ENCODE assay signal across 8 cellular contexts in the genomic region with DNA sequence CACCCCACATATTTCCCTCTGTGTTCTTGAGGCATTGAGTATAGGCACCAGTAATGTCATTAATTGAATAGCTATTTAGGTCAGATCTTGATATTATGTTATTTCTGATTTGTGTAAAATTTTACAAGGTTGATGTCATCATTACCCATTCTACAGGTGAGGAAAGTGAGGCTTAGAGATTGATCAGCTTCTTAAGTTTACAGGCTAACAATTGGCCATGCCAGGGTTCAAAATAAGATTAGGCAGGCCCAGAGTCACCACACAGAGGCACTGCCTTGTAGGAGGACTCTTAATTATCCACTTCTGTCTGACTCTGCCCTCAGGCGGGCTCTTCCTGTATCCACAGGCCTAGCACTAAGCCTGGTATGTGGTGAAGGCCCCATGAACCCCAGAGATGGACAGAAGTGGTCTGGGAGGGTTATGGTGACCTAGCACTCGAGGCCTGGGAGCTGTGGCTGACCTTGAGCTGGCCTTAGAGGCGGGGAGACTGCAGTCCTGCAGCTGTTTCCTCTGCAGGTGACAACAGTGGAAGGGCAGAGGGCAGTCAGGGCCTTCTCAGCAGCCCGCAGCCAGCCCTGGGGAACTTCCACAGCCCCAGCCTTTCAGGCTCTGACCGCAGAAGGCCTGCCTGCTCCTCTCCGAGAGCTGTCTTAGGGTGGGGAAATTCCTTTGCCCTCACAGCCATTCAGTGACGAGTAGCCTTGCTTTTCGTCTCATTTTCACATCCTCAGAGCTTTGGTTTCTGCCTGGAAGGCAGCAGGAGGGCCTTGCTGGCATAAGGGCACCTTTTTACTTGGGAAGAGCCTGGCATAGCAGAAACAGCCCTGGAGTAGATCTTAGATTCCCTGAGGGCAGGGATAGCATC. TPM values are rescaled to one million over a fixed set of nuclear protein-coding genes. Genes with fewer than 3 reads are reported as not detected.
DNase-seq lines count a peak whose midpoint lies in the region; ATAC-seq and TF ChIP-seq lines count a peak whose summit lies in the region.

No MANE protein-coding gene starts in this region.

- TF ChIP-seq CTCF in SK-N-SH (IDR thresholded peaks at IDR 0.05) (no peak), prostate gland (IDR thresholded peaks at IDR 0.05) (no peak)

- POLR2A ChIA-PET in SK-N-SH (lab: Yijun Ruan, JAX) = no interaction called here

- no peak overlapping the region for H3K4me3 ChIP-seq in SK-N-SH (ENCODE audit: low read depth in 2 of 2, low read length in 1 of 2)
- no peak overlapping the region for H3K4me3 ChIP-seq in prostate gland

- no peak for TF ChIP-seq RAD21 in SK-N-SH (IDR thresholded peaks at IDR 0.05; ENCODE audit: low read length)

- TF ChIP-seq POLR2A in prostate gland (IDR thresholded peaks at IDR 0.05) = no peak

- H3F3A ChIP-seq in SK-N-SH (replicated peaks; ENCODE audit: insufficient read depth) = no peaks in the 10 kb centered on the region

- CTCF ChIA-PET in SK-N-SH (lab: Yijun Ruan, JAX) = interaction anchor here (0.7 to 1.6 kb wide), 3 partner anchors 28 to 49 kb away, joined by 4 to 5 read pairs (median 5); no protein-coding TSS in a partner anchor

- no peak overlapping the region for H3K9ac ChIP-seq in SK-N-SH

- peaks cover 24 to 27% of the 10 kb centered on the region in 2 experiments for H3K36me3 ChIP-seq in SK-N-SH (replicated peaks in 1 of 2; ENCODE audit: control insufficient read depth in 1 of 2, insufficient read depth in 2 of 2, low read length in 1 of 2)
- H3K36me3 ChIP-seq in prostate gland = peaks cover 0 to 1% of the 10 kb centered on the region in 2 donors

- intact Hi-C loops in left cardiac atrium (cut with DNase I) (no loop called here), Right ventricle myocardium superior (cut with DNase I) (no loop called here), prostate gland (cut with DNase I) (no loop called here)

- DNase-seq in left cardiac atrium = peak; percentile 14
- DNase-seq in Right ventricle myocardium superior = no peak
- peak; percentile 61 for DNase-seq in activated T-helper 9 cell treated with anti-CD3 and anti-CD28 coated beads, Interleukin-2, amount 50 U/mL, for 16 hours (ENCODE audit: low read depth)
- DNase-seq in stimulated activated CD4-positive, alpha-beta T cell treated with anti-CD3 and anti-CD28 coated beads, Interleukin-2, amount 100 ng/mL, for 24 hours = peak; percentile 60 to 65
- DNase-seq in COLO829 (ENCODE audit: low spot score) = no peak
- no peak for DNase-seq in SK-N-SH
- DNase-seq in prostate gland (ENCODE audit: low spot score) = no peak

- TF ChIP-seq EP300 in SK-N-SH (IDR thresholded peaks at IDR 0.05; ENCODE audit: borderline replicate concordance in 1 of 2, low read depth in 1 of 2, low read length in 1 of 2) = no peak

- H3K27me3 ChIP-seq in SK-N-SH (ENCODE audit: insufficient read depth) (no peaks in the 10 kb centered on the region), prostate gland (replicated peaks; ENCODE audit: insufficient read depth) (no peaks in the 10 kb centered on the region)

- H3K9me3 ChIP-seq in SK-N-SH = no peaks in the 10 kb centered on the region
- H3K9me3 ChIP-seq in prostate gland = no peaks in the 10 kb centered on the region

- H3K79me2 ChIP-seq in SK-N-SH (ENCODE audit: insufficient read depth) = peaks cover 4% of the 10 kb centered on the region; the same call in 1 of the 2 replicates

- no peak for ATAC-seq in left cardiac atrium
- ATAC-seq in Right ventricle myocardium superior (ENCODE audit: poor library complexity) = no peak
- ATAC-seq in HG03442 (IDR thresholded peaks at IDR 0.05; ENCODE audit: unreplicated experiment) = peak; percentile 91

- H3K4me2 ChIP-seq in SK-N-SH = no peak overlapping the region

- no peak overlapping the region for H2AFZ ChIP-seq in SK-N-SH (ENCODE audit: low read depth)

- no peaks in the 10 kb centered on the region for H3K4me1 ChIP-seq in SK-N-SH (ENCODE audit: control insufficient read depth in 1 of 2, insufficient read depth in 2 of 2, low read depth in 1 of 2, low read length in 1 of 2)
- no peaks in the 10 kb centered on the region for H3K4me1 ChIP-seq in prostate gland (replicated peaks)

- H3K27ac ChIP-seq in SK-N-SH (ENCODE audit: low read depth in 2 of 2, low read length in 1 of 2) (no peak overlapping the region), prostate gland (no peak overlapping the region)

- H4K20me1 ChIP-seq in SK-N-SH (ENCODE audit: insufficient read depth) = no peaks in the 10 kb centered on the region

- H3K9me2 ChIP-seq in SK-N-SH = no peaks in the 10 kb centered on the region

- WGBS in SK-N-SH (ENCODE audit: low lambda C conversion rate) = 94% methylated on average over 3 of the region's 8 CpGs
- WGBS in prostate gland = 65% methylated on average over 7 of the region's 8 CpGs

TF ChIP-seq in SK-N-SH, 30 proteins besides CTCF, POLR2A, EP300 and RAD21:
- TF ChIP-seq MEF2A (IDR thresholded peaks at IDR 0.05; ENCODE audit: borderline replicate concordance, low read depth) = no peak

RNA-seq across cellular contexts. Expression of a gene that starts 12.2 kb away (rescaled TPM):
- total RNA-seq in left cardiac atrium (10 to 100 TPM; 15.6 to 18.6 TPM), Right ventricle myocardium superior (14.4 TPM), prostate gland (10 to 100 TPM; 20.0 to 30.7 TPM)
- 33.0 and 35.3 TPM in 2 replicates for polyA plus RNA-seq in SK-N-SH (2012; rRNA removed)
- polyA plus RNA-seq in SK-N-SH (2012; cell fraction: cytosol; rRNA removed) = 16.3 and 25.5 TPM in 2 replicates
- polyA plus RNA-seq in SK-N-SH (2012; cell fraction: nucleus; rRNA removed) = 54.3 and 58.6 TPM in 2 replicates

RNA-seq across cellular contexts. Expression of a gene that starts 24.2 kb away (rescaled TPM):
- total RNA-seq in left cardiac atrium = under 1 TPM; 0.18 to 0.42 TPM
- total RNA-seq in Right ventricle myocardium superior = not detected
- polyA plus RNA-seq in SK-N-SH (2012; rRNA removed) = 0.18 and 0.23 TPM in 2 replicates
- 0.03 and 0.06 TPM in 2 replicates for polyA plus RNA-seq in SK-N-SH (2012; cell fraction: cytosol; rRNA removed)
- polyA plus RNA-seq in SK-N-SH (2012; cell fraction: nucleus; rRNA removed) = 1.1 and 1.3 TPM in 2 replicates
- total RNA-seq in prostate gland = 10 to 100 TPM; 39.2 to 80.7 TPM

RNA-seq across cellular contexts. Expression of a gene that starts 51.0 kb away (rescaled TPM):
- total RNA-seq in left cardiac atrium (1 to 10 TPM; 6.1 to 6.7 TPM), Right ventricle myocardium superior (5.5 TPM), prostate gland (10 to 100 TPM; 26.4 to 32.4 TPM)
- 16.5 and 26.4 TPM in 2 replicates for polyA plus RNA-seq in SK-N-SH (2012; rRNA removed)
- polyA plus RNA-seq in SK-N-SH (2012; cell fraction: cytosol; rRNA removed) = 14.6 and 18.7 TPM in 2 replicates
- 15.9 and 31.9 TPM in 2 replicates for polyA plus RNA-seq in SK-N-SH (2012; cell fraction: nucleus; rRNA removed)

RNA-seq across cellular contexts. Expression of a gene that starts 51.4 kb away (rescaled TPM):
- 10 to 100 TPM; 12.9 to 15.3 TPM for total RNA-seq in left cardiac atrium
- total RNA-seq in Right ventricle myocardium superior = 15.7 TPM
- polyA plus RNA-seq in SK-N-SH (2012; rRNA removed) = 20.6 and 24.0 TPM in 2 replicates
- polyA plus RNA-seq in SK-N-SH (2012; cell fraction: cytosol; rRNA removed) = 12.4 and 12.8 TPM in 2 replicates
- polyA plus RNA-seq in SK-N-SH (2012; cell fraction: nucleus; rRNA removed) = 52.1 and 56.1 TPM in 2 replicates
- total RNA-seq in prostate gland = 10 to 100 TPM; 15.7 to 26.0 TPM

Comparison
In these comparisons a context has a peak if more than half of its experiments do, and no peak if none do; other contexts are left out.
1. DNase-seq: peak in left cardiac atrium (single experiment), activated T-helper 9 cell treated with anti-CD3 and anti-CD28 coated beads, Interleukin-2, amount 50 U/mL, for 16 hours (single experiment) and stimulated activated CD4-positive, alpha-beta T cell treated with anti-CD3 and anti-CD28 coated beads, Interleukin-2, amount 100 ng/mL, for 24 hours (2 of 2); none in Right ventricle myocardium superior (single experiment), COLO829 (single experiment), SK-N-SH (single experiment) and prostate gland (single experiment).
2. RNA of a gene that starts 24.2 kb away (total RNA-seq): 39.2 to 80.7 TPM in prostate gland; 0.18 to 0.42 TPM in left cardiac atrium and not detected in Right ventricle myocardium superior (single experiment); every median in the first group is over 10 times any median in the second.